8 cellular contexts compared by ENCODE assay signal in the genomic region with DNA sequence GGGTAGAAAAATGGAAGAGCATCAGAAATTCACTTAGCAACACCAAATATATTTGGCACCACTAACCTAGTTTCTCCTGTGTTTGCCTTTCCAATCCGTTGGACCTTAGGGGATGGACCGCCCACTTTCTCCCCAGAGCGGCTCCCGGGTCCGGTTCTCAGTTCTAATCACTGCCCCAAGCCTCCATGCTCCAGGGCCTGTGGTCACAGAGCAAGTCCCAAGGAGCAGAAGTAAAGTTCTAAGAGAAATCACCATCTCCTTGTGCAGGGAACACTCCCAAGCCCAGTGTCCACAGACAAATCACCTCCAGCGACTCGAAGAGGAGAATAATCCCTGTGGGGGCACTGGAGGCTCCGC. TPM values are rescaled to one million over a fixed set of nuclear protein-coding genes. Genes with fewer than 3 reads are reported as not detected.
DNase-seq lines count a peak whose midpoint lies in the region; ATAC-seq and TF ChIP-seq lines count a peak whose summit lies in the region.

No MANE protein-coding gene starts in this region.

- peak; percentile 70 for DNase-seq in GM03348 (ENCODE audit: low spot score)
- DNase-seq in ascending aorta (ENCODE audit: low spot score in 2 of 2), result peak in 1 of 2 donors; percentile 65
- peak; percentile 53 for DNase-seq in iPS-NIHi11 (ENCODE audit: low spot score)
- DNase-seq in stomach, result peak; percentile 44
- DNase-seq in RWPE1 (ENCODE audit: low spot score), result no peak
- no peak for DNase-seq in NCI-H128 (lab: John Stamatoyannopoulos, UW; ENCODE audit: unreplicated experiment)

- no peak for TF ChIP-seq POLR2A in stomach (IDR thresholded peaks at IDR 0.05)

- POLR2A ChIA-PET in RWPE1 (lab: Yijun Ruan, JAX; ENCODE audit: low non-redundant PET), result no interaction called here

- H3K27me3 ChIP-seq in ascending aorta (no peaks in the 10 kb centered on the region), stomach (peaks cover 0 to 28% (median 0%) of the 10 kb centered on the region in 3 donors)

- TF ChIP-seq CTCF in ascending aorta (IDR thresholded peaks at IDR 0.05), result no peak
- no peak for TF ChIP-seq CTCF in stomach (IDR thresholded peaks at IDR 0.05)
- TF ChIP-seq CTCF in RWPE1 (conservative IDR thresholded peaks at IDR 0.05; ENCODE audit: low read depth), result no peak

- H3K27ac ChIP-seq in ascending aorta, result peak overlapping the region; percentile 81 to 84
- peak overlapping the region; percentile 75 to 81 (median 77) for H3K27ac ChIP-seq in stomach
- no peak overlapping the region for H3K27ac ChIP-seq in RWPE1

- ATAC-seq in HG02943 (IDR thresholded peaks at IDR 0.05; ENCODE audit: low read depth, unreplicated experiment), result peak; percentile 2
- no peak for ATAC-seq in GM21723 (IDR thresholded peaks at IDR 0.05; ENCODE audit: unreplicated experiment)

- H3K36me3 ChIP-seq in ascending aorta (no peaks in the 10 kb centered on the region), stomach (no peaks in the 10 kb centered on the region)

- CTCF ChIA-PET in RWPE1 (lab: Yijun Ruan, JAX), result no interaction called here

- no peak for TF ChIP-seq EP300 in stomach (IDR thresholded peaks at IDR 0.05)

- WGBS in stomach, 5 donors, result 0 to 5% (median 2%) methylated on average over 5 to 8 of the region's 8 CpGs

- intact Hi-C loops in ascending aorta (cut with DNase I), result no loop called here
- intact Hi-C loops in stomach (cut with DNase I; ENCODE audit: low total_unique reads), result no loop called here

- H3K4me1 ChIP-seq in ascending aorta, result peaks cover 0 to 6% of the 10 kb centered on the region in 2 donors
- H3K4me1 ChIP-seq in stomach, result peaks cover 9 to 27% (median 20%) of the 10 kb centered on the region in 4 donors

- H3K9me3 ChIP-seq in ascending aorta (no peaks in the 10 kb centered on the region), stomach (no peaks in the 10 kb centered on the region)

- H3K4me3 ChIP-seq in ascending aorta (peak overlapping the region; percentile 67 to 87), stomach (peak overlapping the region; percentile 71 to 77 (median 75))

RNA-seq across cellular contexts. Expression of a gene that starts 0.7 kb away (rescaled TPM):
- total RNA-seq in ascending aorta (6.5 TPM), stomach (10 to 100 TPM in 1 of 5 donors, 1 to 10 TPM in 2, under 1 TPM in 1, not detected in 1; 0.58 to 13.3 (median 6.1) TPM)
- polyA plus RNA-seq in stomach, result 1 to 10 TPM; 1.4 to 2.7 (median 2.1) TPM

Comparison
In these comparisons a context has a peak if more than half of its experiments do, and no peak if none do; other contexts are left out.
1. DNase-seq: peak in GM03348 (single experiment), iPS-NIHi11 (single experiment) and stomach (single experiment); none in RWPE1 (single experiment) and NCI-H128 (single experiment).